ENCODE assay signal across 8 cellular contexts in genomic region chr10:110498087-110498981, GRCh38. TPM values are rescaled to one million over a fixed set of nuclear protein-coding genes. Genes with fewer than 3 reads are reported as not detected.
DNase-seq lines count a peak whose midpoint lies in the region; ATAC-seq and TF ChIP-seq lines count a peak whose summit lies in the region.

No MANE protein-coding gene starts in this region.

- DNase-seq in DMS53 treated with DMSO at 0.1 percent for 48 hours (lab: John Stamatoyannopoulos, UW; ENCODE audit: unreplicated experiment) (peak; percentile 32), dedifferentiated amniotic fluid mesenchymal stem cell (ENCODE audit: extremely low spot score) (peak; percentile 22), lung (ENCODE audit: low spot score) (peak; percentile 49)
- DNase-seq in stimulated activated effector memory CD8-positive, alpha-beta T cell treated with anti-CD3 and anti-CD28 coated beads, Interleukin-12 subunit alpha, Interleukin-12 subunit beta, amount 100 ng/mL, for 72 hours (ENCODE audit: low spot score in 2 of 2), result peak; percentile 54 to 81
- DNase-seq in NK-92 treated with Interleukin-12 subunit alpha and Interleukin-12 subunit beta, amount 100 ng/mL, for 24 hours (lab: John Stamatoyannopoulos, UW), result no peak

- no peaks in the 10 kb centered on the region for H3K36me3 ChIP-seq in lung (ENCODE audit: control insufficient read depth in 2 of 2, insufficient read depth in 2 of 2, low read length in 2 of 2)

- ATAC-seq in GM21526 (IDR thresholded peaks at IDR 0.05; ENCODE audit: low FRiP score, unreplicated experiment) (peak; percentile 12), lung (ENCODE audit: insufficient read depth, low FRiP score) (no peak)
- peak; percentile 39 to 47 for ATAC-seq in activated CD4-positive, CD25-positive, alpha-beta regulatory T cell treated with anti-CD3 and anti-CD28 coated beads, Interleukin-2, amount 50 U/mL, for 24 hours
- ATAC-seq in stimulated activated effector memory CD8-positive, alpha-beta T cell treated with anti-CD3 and anti-CD28 coated beads, Interleukin-12 subunit alpha, Interleukin-12 subunit beta, amount 100 ng/mL, for 72 hours, result peak; percentile 48

- H3K27me3 ChIP-seq in lung (ENCODE audit: control insufficient read depth, insufficient read depth), result no peaks in the 10 kb centered on the region

- WGBS in lung, 2 donors, result 2 to 3% methylated on average over 85 to 107 of the region's 107 CpGs

- H3K4me3 Mint-ChIP-seq in stimulated activated effector memory CD8-positive, alpha-beta T cell treated with anti-CD3 and anti-CD28 coated beads, Interleukin-12 subunit alpha, Interleukin-12 subunit beta, amount 100 ng/mL, for 72 hours, result peak overlapping the region; percentile 99

- no peaks in the 10 kb centered on the region for H3K9me3 Mint-ChIP-seq in stimulated activated effector memory CD8-positive, alpha-beta T cell treated with anti-CD3 and anti-CD28 coated beads, Interleukin-12 subunit alpha, Interleukin-12 subunit beta, amount 100 ng/mL, for 72 hours

- peaks cover 91% of the 10 kb centered on the region for H3K36me3 Mint-ChIP-seq in stimulated activated effector memory CD8-positive, alpha-beta T cell treated with anti-CD3 and anti-CD28 coated beads, Interleukin-12 subunit alpha, Interleukin-12 subunit beta, amount 100 ng/mL, for 72 hours

- peaks cover 59% of the 10 kb centered on the region for H3K4me1 Mint-ChIP-seq in stimulated activated effector memory CD8-positive, alpha-beta T cell treated with anti-CD3 and anti-CD28 coated beads, Interleukin-12 subunit alpha, Interleukin-12 subunit beta, amount 100 ng/mL, for 72 hours

- H3K27ac ChIP-seq in lung (ENCODE audit: low read depth in 1 of 2, low read length in 1 of 2), result peak overlapping the region; percentile 59 to 88

- peak overlapping the region; percentile 74 for H3K4me3 ChIP-seq in lung

- TF ChIP-seq EP300 in Ishikawa (IDR thresholded peaks at IDR 0.05; ENCODE audit: borderline replicate concordance), result no peak

- no peak for TF ChIP-seq RAD21 in Ishikawa (IDR thresholded peaks at IDR 0.05; ENCODE audit: low read depth)

- H3K27ac Mint-ChIP-seq in stimulated activated effector memory CD8-positive, alpha-beta T cell treated with anti-CD3 and anti-CD28 coated beads, Interleukin-12 subunit alpha, Interleukin-12 subunit beta, amount 100 ng/mL, for 72 hours, result peak overlapping the region; percentile 98

- no peaks in the 10 kb centered on the region for H3K9me3 ChIP-seq in lung (ENCODE audit: control insufficient read depth in 2 of 2, insufficient read depth in 1 of 2, low read length in 1 of 2)

- TF ChIP-seq CTCF in lung (IDR thresholded peaks at IDR 0.05; ENCODE audit: control extremely low read depth, extremely low read depth), result no peak

- H3K4me1 ChIP-seq in lung (ENCODE audit: control insufficient read depth in 2 of 2, insufficient read depth in 2 of 2, low read length in 2 of 2), result peaks cover 13 to 18% of the 10 kb centered on the region in 2 donors

TF ChIP-seq in Ishikawa, 13 proteins besides CTCF, POLR2A, EP300 and RAD21:
- TF ChIP-seq TAF1 (IDR thresholded peaks at IDR 0.05; ENCODE audit: low read depth) (0 out of 2 replicates have a peak, but pooled peaks have one; percentile 9), ZBTB7A (IDR thresholded peaks at IDR 0.05; ENCODE audit: low read depth) (peak; percentile 81; the same call in 1 of the 2 replicates), REST (IDR thresholded peaks at IDR 0.05; ENCODE audit: low read depth) (no peak), CREB1 (IDR thresholded peaks at IDR 0.05; ENCODE audit: low read depth) (no peak), TCF12 (IDR thresholded peaks at IDR 0.05; ENCODE audit: low read depth) (no peak), EGR1 (IDR thresholded peaks at IDR 0.05) (no peak), NFIC (IDR thresholded peaks at IDR 0.05) (no peak), FOXM1 (IDR thresholded peaks at IDR 0.05; ENCODE audit: borderline replicate concordance, low read depth) (no peak), TEAD4 (IDR thresholded peaks at IDR 0.05) (no peak)
- TF ChIP-seq, protein P1, sequence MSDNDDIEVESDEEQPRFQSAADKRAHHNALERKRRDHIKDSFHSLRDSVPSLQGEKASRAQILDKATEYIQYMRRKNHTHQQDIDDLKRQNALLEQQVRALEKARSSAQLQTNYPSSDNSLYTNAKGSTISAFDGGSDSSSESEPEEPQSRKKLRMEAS (IDR thresholded peaks at IDR 0.05), result no peak
- TF ChIP-seq, protein P2, sequence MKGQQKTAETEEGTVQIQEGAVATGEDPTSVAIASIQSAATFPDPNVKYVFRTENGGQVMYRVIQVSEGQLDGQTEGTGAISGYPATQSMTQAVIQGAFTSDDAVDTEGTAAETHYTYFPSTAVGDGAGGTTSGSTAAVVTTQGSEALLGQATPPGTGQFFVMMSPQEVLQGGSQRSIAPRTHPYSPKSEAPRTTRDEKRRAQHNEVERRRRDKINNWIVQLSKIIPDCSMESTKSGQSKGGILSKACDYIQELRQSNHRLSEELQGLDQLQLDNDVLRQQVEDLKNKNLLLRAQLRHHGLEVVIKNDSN (IDR thresholded peaks at IDR 0.05), result no peak

RNA-seq across cellular contexts. Expression of gene DUSP5, which starts 0.6 kb away (rescaled TPM):
- total RNA-seq in lung, result 10 to 100 TPM; 10.3 to 13.5 TPM
- polyA plus RNA-seq in lung, result 10 to 100 TPM; 12.3 to 16.4 TPM
